In genomic region chr11:118434553-118435232, GRCh38 we compare ENCODE assay signal across 8 cellular contexts. TPM values are rescaled to one million over a fixed set of nuclear protein-coding genes. Genes with fewer than 3 reads are reported as not detected.
DNase-seq lines count a peak whose midpoint lies in the region; ATAC-seq and TF ChIP-seq lines count a peak whose summit lies in the region.

No MANE protein-coding gene starts in this region.

- TF ChIP-seq RAD21 in HCT116 (IDR thresholded peaks at IDR 0.05; ENCODE audit: low read depth), result no peak

- TF ChIP-seq CTCF in AG04450 (IDR thresholded peaks at IDR 0.05; ENCODE audit: low read depth, low read length) (0 out of 2 replicates have a peak, but pooled peaks have one; percentile 6), HCT116 (IDR thresholded peaks at IDR 0.05 in 2 of 3, conservative IDR thresholded peaks at IDR 0.05 in 1 of 3; ENCODE audit: borderline replicate concordance in 1 of 3, insufficient read depth in 1 of 3, low read depth in 2 of 3, low read length in 2 of 3) (no peak), RWPE1 (conservative IDR thresholded peaks at IDR 0.05; ENCODE audit: low read depth) (no peak), right atrium auricular region (IDR thresholded peaks at IDR 0.05) (no peak), prostate gland (IDR thresholded peaks at IDR 0.05) (no peak)

- no TSS peak for BruUV-seq in HCT116 (replicated peaks; lab: Mats Ljungman, UMichigan)

- no peak for DNase-seq in AG04450 (ENCODE audit: low read depth, low spot score)
- DNase-seq in HCT116 (ENCODE audit: low read depth, low spot score), result no peak
- DNase-seq in RWPE1 (ENCODE audit: low spot score), result peak; percentile 20
- peak; percentile 57 for DNase-seq in activated naive CD8-positive, alpha-beta T cell treated with anti-CD3 and anti-CD28 coated beads for 36 hours
- no peak for DNase-seq in right atrium auricular region (ENCODE audit: low spot score)
- DNase-seq in prostate gland (ENCODE audit: low spot score), result peak; percentile 14
- DNase-seq in NCI-H774 (lab: John Stamatoyannopoulos, UW), result no peak

- CTCF ChIA-PET in AG04450 (lab: Charles Lee), result interaction anchor here (0.7 kb wide), 1 partner anchor 28 kb away, joined by 8 read pairs; no protein-coding TSS in a partner anchor
- CTCF ChIA-PET in HCT116 (lab: Charles Lee), result interaction anchor here (1.4 kb wide), 1 partner anchor 14 kb away, joined by 3 read pairs; no protein-coding TSS in a partner anchor
- CTCF ChIA-PET in RWPE1 (lab: Yijun Ruan, JAX), result interaction anchor here (0.6 kb wide), 1 partner anchor 79 kb away, joined by 3 read pairs; no protein-coding TSS in a partner anchor

- H3K27me3 ChIP-seq in AG04450 (ENCODE audit: control insufficient read depth, insufficient read depth, low read length) (no peaks in the 10 kb centered on the region), HCT116 (ENCODE audit: insufficient read depth, low read length) (no peaks in the 10 kb centered on the region), right atrium auricular region (no peaks in the 10 kb centered on the region), prostate gland (replicated peaks; ENCODE audit: insufficient read depth) (no peaks in the 10 kb centered on the region)

- H3K4me3 ChIP-seq in AG04450 (ENCODE audit: low read depth, low read length) (peak overlapping the region; percentile 72), HCT116 (replicated peaks in 1 of 2; ENCODE audit: low read depth in 1 of 2, low read length in 2 of 2) (peak overlapping the region; percentile 69 to 73), right atrium auricular region (peak overlapping the region; percentile 86 to 99), prostate gland (peak overlapping the region; percentile 97)

- H3K9me3 Mint-ChIP-seq in activated naive CD8-positive, alpha-beta T cell treated with anti-CD3 and anti-CD28 coated beads for 36 hours, result no peaks in the 10 kb centered on the region

- H3K36me3 Mint-ChIP-seq in activated naive CD8-positive, alpha-beta T cell treated with anti-CD3 and anti-CD28 coated beads for 36 hours, result peaks cover 2% of the 10 kb centered on the region

- peaks cover 31% of the 10 kb centered on the region for H3K79me2 ChIP-seq in HCT116 (ENCODE audit: insufficient read depth, low read length)

- H3K9me3 ChIP-seq in AG04450 (ENCODE audit: control insufficient read depth, insufficient read depth, low read length) (peaks cover 4% of the 10 kb centered on the region; the same call in 1 of the 2 replicates), HCT116 (ENCODE audit: control insufficient read depth in 1 of 2, insufficient read depth in 1 of 2, low read depth in 1 of 2, low read length in 2 of 2) (no peaks in the 10 kb centered on the region), right atrium auricular region (no peaks in the 10 kb centered on the region), prostate gland (no peaks in the 10 kb centered on the region)

- peak overlapping the region; percentile 79 for H2AFZ ChIP-seq in HCT116 (ENCODE audit: low read depth, low read length, poor library complexity, severe bottlenecking)

- intact Hi-C loops in HCT116 (cut with micrococcal nuclease) (no loop called here), prostate gland (cut with DNase I) (loop anchor here (5.0 kb wide), 2 partner anchors 32 to 53 kb away; partner anchors contain the start of gene ATP5MG)

- ATAC-seq in HCT116 (0 out of 2 replicates have a peak, but pooled peaks have one; percentile 1), HG03139 (IDR thresholded peaks at IDR 0.05; ENCODE audit: unreplicated experiment) (no peak)

- H3K36me3 ChIP-seq in HCT116 (ENCODE audit: control insufficient read depth in 1 of 2, insufficient read depth in 2 of 2, low read length in 2 of 2) (no peaks in the 10 kb centered on the region), right atrium auricular region (no peaks in the 10 kb centered on the region), prostate gland (no peaks in the 10 kb centered on the region)

- under 1% methylated on average over 34 of the region's 35 CpGs for WGBS in prostate gland

- H3K4me3 Mint-ChIP-seq in activated naive CD8-positive, alpha-beta T cell treated with anti-CD3 and anti-CD28 coated beads for 36 hours, result peak overlapping the region; percentile 94

- H3K9ac ChIP-seq in HCT116 (ENCODE audit: low read length), result peak overlapping the region; percentile 79

- peak overlapping the region; percentile 93 for H3K4me2 ChIP-seq in HCT116 (ENCODE audit: low read length)

- H4K20me1 ChIP-seq in HCT116 (ENCODE audit: insufficient read depth), result peaks cover 5% of the 10 kb centered on the region; the same call in 1 of the 2 replicates

- H3K27me3 Mint-ChIP-seq in activated naive CD8-positive, alpha-beta T cell treated with anti-CD3 and anti-CD28 coated beads for 36 hours, result no peaks in the 10 kb centered on the region

- RAD21 ChIA-PET in HCT116 (lab: Charles Lee; ENCODE audit: low non-redundant PET in 1 of 2, low total read pairs in 2 of 2, uncharacterized antibody in 2 of 2, unreplicated experiment in 2 of 2), result no interaction called here

- H3K27ac Mint-ChIP-seq in activated naive CD8-positive, alpha-beta T cell treated with anti-CD3 and anti-CD28 coated beads for 36 hours, result peak overlapping the region; percentile 92

- no peaks in the 10 kb centered on the region for H3K9me2 ChIP-seq in HCT116 (ENCODE audit: insufficient read depth)

- H3K4me1 Mint-ChIP-seq in activated naive CD8-positive, alpha-beta T cell treated with anti-CD3 and anti-CD28 coated beads for 36 hours, result peaks cover 20% of the 10 kb centered on the region

- H3K27ac ChIP-seq in AG04450 (ENCODE audit: low read depth, low read length), result peak overlapping the region; percentile 21
- H3K27ac ChIP-seq in HCT116 (ENCODE audit: low read depth, low read length), result peak overlapping the region; percentile 89
- peak overlapping the region; percentile 96 for H3K27ac ChIP-seq in RWPE1
- H3K27ac ChIP-seq in right atrium auricular region, result peak overlapping the region in 1 of 2 donors; percentile 94
- peak overlapping the region; percentile 96 to 97 for H3K27ac ChIP-seq in prostate gland

- H3K4me1 ChIP-seq in HCT116 (ENCODE audit: control insufficient read depth in 1 of 2, insufficient read depth in 2 of 2, low read length in 2 of 2) (peaks cover 16 to 30% of the 10 kb centered on the region in 2 experiments), right atrium auricular region (peaks cover 0 to 41% of the 10 kb centered on the region in 2 donors), prostate gland (replicated peaks) (no peaks in the 10 kb centered on the region)

- POLR2A ChIA-PET in AG04450 (lab: Yijun Ruan, JAX) (interaction anchor here (1.0 kb wide), 1 partner anchor 15 kb away, joined by 3 read pairs; no protein-coding TSS in a partner anchor), HCT116 (lab: Charles Lee) (no interaction called here), RWPE1 (lab: Yijun Ruan, JAX; ENCODE audit: low non-redundant PET) (no interaction called here)

- TF ChIP-seq POLR2A in HCT116 (IDR thresholded peaks at IDR 0.05; ENCODE audit: borderline replicate concordance, extremely low read depth, insufficient read depth, insufficient read length), result no peak
- TF ChIP-seq POLR2A in prostate gland (IDR thresholded peaks at IDR 0.05), result no peak

TF ChIP-seq in HCT116, 20 proteins besides CTCF, POLR2A, EP300 and RAD21:
- TF ChIP-seq ELF1 (IDR thresholded peaks at IDR 0.05; ENCODE audit: borderline replicate concordance, low read depth) (no peak), JUND (IDR thresholded peaks at IDR 0.05) (no peak), FOSL1 (IDR thresholded peaks at IDR 0.05; ENCODE audit: low read depth) (no peak), POLR2AphosphoS5 (IDR thresholded peaks at IDR 0.05; ENCODE audit: low read depth, low read length) (no peak)
TF ChIP-seq in HCT116: peak in this region for 0.

RNA-seq across cellular contexts. Expression of gene KMT2A, which starts 1.6 kb away (rescaled TPM):
- 23.6 and 28.7 TPM in 2 replicates for polyA plus RNA-seq in AG04450 (2011; rRNA removed)
- 90.0 and 104 TPM in 2 replicates for polyA minus RNA-seq in AG04450 (2011; rRNA and poly(A)+ RNA removed)
- total RNA-seq in HCT116 (2021; ENCODE audit: unreplicated experiment) (50.4 TPM), right atrium auricular region (10 to 100 TPM; 28.1 to 41.7 TPM), prostate gland (10 to 100 TPM; 82.6 to 89.0 TPM)
- 28.9 and 29.2 TPM in 2 replicates for polyA plus RNA-seq in HCT116 (2012)
- total RNA-seq in activated naive CD8-positive, alpha-beta T cell treated with anti-CD3 and anti-CD28 coated beads for 36 hours, result 10 to 100 TPM; 55.8 to 58.9 TPM

RNA-seq across cellular contexts. Expression of gene ATP5MG, which starts 33.3 kb away (rescaled TPM):
- polyA plus RNA-seq in AG04450 (2011; rRNA removed), result 346 and 423 TPM in 2 replicates
- 46.9 and 53.9 TPM in 2 replicates for polyA minus RNA-seq in AG04450 (2011; rRNA and poly(A)+ RNA removed)
- total RNA-seq in HCT116 (2021; ENCODE audit: unreplicated experiment) (205 TPM), right atrium auricular region (100 to 1,000 TPM in 1 of 2 donors, 10 to 100 TPM in 1; 82.3 to 122 TPM), prostate gland (10 to 100 TPM; 32.9 to 66.4 TPM)
- polyA plus RNA-seq in HCT116 (2012), result 224 and 260 TPM in 2 replicates
- 100 to 1,000 TPM; 246 to 264 TPM for total RNA-seq in activated naive CD8-positive, alpha-beta T cell treated with anti-CD3 and anti-CD28 coated beads for 36 hours

Comparison
In these comparisons a context has a peak if more than half of its experiments do, and no peak if none do; other contexts are left out.
1. DNase-seq: peak in RWPE1 (single experiment), activated naive CD8-positive, alpha-beta T cell treated with anti-CD3 and anti-CD28 coated beads for 36 hours (single experiment) and prostate gland (single experiment); none in AG04450 (single experiment), HCT116 (single experiment), right atrium auricular region (single experiment) and NCI-H774 (single experiment).
2. Peak in every context shown above with its lines, with median percentiles within 50 percentile points of each other: H3K4me3 ChIP-seq.